8 cellular contexts compared by ENCODE assay signal in the genomic region with DNA sequence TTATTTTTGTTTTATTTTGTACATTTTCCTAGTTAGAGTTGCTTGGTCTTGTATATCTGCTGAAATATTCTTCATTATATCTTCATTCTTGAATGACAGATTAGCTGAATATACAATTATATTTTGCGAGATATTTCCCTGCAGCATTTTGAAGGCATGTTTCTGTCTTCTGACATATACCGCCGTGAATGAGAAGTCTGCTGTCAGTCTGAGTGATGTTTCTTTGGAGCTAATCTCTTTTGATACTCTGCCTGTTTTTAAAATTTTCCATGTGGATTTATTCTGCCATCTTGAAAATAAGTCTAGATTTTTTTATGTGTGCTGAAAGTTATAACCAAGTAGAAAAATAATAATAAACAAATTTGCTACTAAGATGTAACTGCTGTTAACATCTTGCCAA.
"Had no signal": no experiment of that assay in that cellular context is flagged by ENCODE, and none has a peak within 500 bp of the region (broad histone marks: within the 10 kb centered on the region; RNA-seq: fewer than 3 reads in every experiment).

No MANE protein-coding gene starts in this region.

- DNase-seq: GDM1, GF-D8 had no signal

- H3K4me3 ChIP-seq: GM12878 had no signal

- FAIRE-seq: G401.6, GM12878, GM12891, GM12892, GM18507, GM19239 had no signal

- ATAC-seq: GM12878 had no signal
